Comparison of ENCODE assay signal across 8 cellular contexts in genomic region chr12:1661553-1662335, GRCh38. TPM values are rescaled to one million over a fixed set of nuclear protein-coding genes. Genes with fewer than 3 reads are reported as not detected.
DNase-seq lines count a peak whose midpoint lies in the region; FAIRE-seq and TF ChIP-seq lines count a peak whose summit lies in the region.

No MANE protein-coding gene starts in this region.

- H3K4me2 ChIP-seq in astrocyte (ENCODE audit: low read length) = peak overlapping the region; percentile 86
- H3K4me2 ChIP-seq in hepatocyte = peak overlapping the region; percentile 76

- H3K4me1 Mint-ChIP-seq in HFFc6 (ENCODE audit: low read depth) (peaks cover 23% of the 10 kb centered on the region), astrocyte (ENCODE audit: low read depth, unreplicated experiment) (no peaks in the 10 kb centered on the region)

- H4K20me1 ChIP-seq in astrocyte (ENCODE audit: insufficient read depth, low read length) (no peaks in the 10 kb centered on the region), hepatocyte (ENCODE audit: insufficient read depth, poor library complexity, severe bottlenecking) (no peaks in the 10 kb centered on the region)

- H3K9me3 ChIP-seq in ES-I3 (ENCODE audit: control insufficient read depth, insufficient read depth, low read length) = no peaks in the 10 kb centered on the region
- no peaks in the 10 kb centered on the region for H3K9me3 ChIP-seq in astrocyte (ENCODE audit: insufficient read depth, low read depth, low read length)
- H3K9me3 ChIP-seq in hepatocyte (ENCODE audit: low read depth) = no peaks in the 10 kb centered on the region
- H3K9me3 ChIP-seq in vagina = no peaks in the 10 kb centered on the region

- H2AFZ ChIP-seq in astrocyte (ENCODE audit: low read depth, low read length) = peak overlapping the region; percentile 78
- no peak overlapping the region for H2AFZ ChIP-seq in hepatocyte

- WGBS in hepatocyte (ENCODE audit: low lambda C conversion rate, missing lambda C conversion rate) = 0% methylated on average over 17 of the region's 69 CpGs

- peaks cover 5% of the 10 kb centered on the region; the same call in 1 of the 2 replicates for H3K4me1 ChIP-seq in ES-I3 (ENCODE audit: insufficient read depth, low read length)
- H3K4me1 ChIP-seq in astrocyte (ENCODE audit: insufficient read depth, low read length) = no peaks in the 10 kb centered on the region
- peaks cover 18% of the 10 kb centered on the region for H3K4me1 ChIP-seq in hepatocyte (ENCODE audit: insufficient read depth)
- H3K4me1 ChIP-seq in vagina = peaks cover 28% of the 10 kb centered on the region

- H3K27me3 ChIP-seq in astrocyte (ENCODE audit: insufficient read depth, low read length) (no peaks in the 10 kb centered on the region), hepatocyte (no peaks in the 10 kb centered on the region), vagina (no peaks in the 10 kb centered on the region)

- peak in 1 of 2 donors; percentile 35 for TF ChIP-seq POLR2A in vagina (IDR thresholded peaks at IDR 0.05)

- H3K9me3 Mint-ChIP-seq in HFFc6 (no peaks in the 10 kb centered on the region; the same call in 1 of the 2 replicates), astrocyte (ENCODE audit: unreplicated experiment) (peaks cover 5% of the 10 kb centered on the region)

- H3K9me2 ChIP-seq in hepatocyte (replicated peaks; ENCODE audit: insufficient read depth) = no peaks in the 10 kb centered on the region

- peak overlapping the region; percentile 73 for H3K27ac Mint-ChIP-seq in HFFc6
- H3K27ac Mint-ChIP-seq in astrocyte (ENCODE audit: unreplicated experiment) = no peak overlapping the region

- H3K27me3 Mint-ChIP-seq in HFFc6 (ENCODE audit: insufficient read depth) = peaks cover 15% of the 10 kb centered on the region
- peaks cover 5% of the 10 kb centered on the region for H3K27me3 Mint-ChIP-seq in astrocyte (ENCODE audit: low read depth, unreplicated experiment)

- H3K36me3 Mint-ChIP-seq in HFFc6 (ENCODE audit: low read depth) (peaks cover 4% of the 10 kb centered on the region; the same call in 1 of the 2 replicates), astrocyte (ENCODE audit: low read depth, unreplicated experiment) (peaks cover 3% of the 10 kb centered on the region)

- no peak for FAIRE-seq in astrocyte (lab: Jason Lieb, UNC)

- H3K4me3 ChIP-seq in astrocyte (ENCODE audit: insufficient read depth, low read depth, low read length) (peak overlapping the region; percentile 50), hepatocyte (peak overlapping the region; percentile 38), vagina (peak overlapping the region; percentile 48 to 61)

- H3K36me3 ChIP-seq in ES-I3 (ENCODE audit: insufficient read depth, low read length) (no peaks in the 10 kb centered on the region), astrocyte (ENCODE audit: insufficient read depth, low read length) (no peaks in the 10 kb centered on the region), hepatocyte (replicated peaks; ENCODE audit: insufficient read depth, low read depth) (no peaks in the 10 kb centered on the region), vagina (no peaks in the 10 kb centered on the region)

- DNase-seq in HFFc6 (peak; percentile 95), NCI-H146 treated with DMSO at 0.1 percent for 48 hours (lab: John Stamatoyannopoulos, UW; ENCODE audit: unreplicated experiment) (peak; percentile 72), T-helper 22 cell (ENCODE audit: low read depth) (peak; percentile 76), astrocyte (ENCODE audit: low read depth) (peak; percentile 58), hepatocyte (ENCODE audit: low spot score) (peak; percentile 96), renal cortical epithelial cell (ENCODE audit: low read depth) (peak; percentile 75), vagina (ENCODE audit: extremely low spot score in 2 of 2) (no peak)

- intact Hi-C loops in vagina (cut with DNase I) = loop anchor here (10.0 kb wide), 1 partner anchor 273 kb away; no protein-coding TSS in a partner anchor

- H3K4me3 Mint-ChIP-seq in HFFc6 (peak overlapping the region; percentile 80), astrocyte (ENCODE audit: unreplicated experiment) (peak overlapping the region; percentile 60)

- H3K27ac ChIP-seq in astrocyte (ENCODE audit: low read depth, low read length) (no peak overlapping the region), hepatocyte (peak overlapping the region; percentile 90), vagina (peak overlapping the region; percentile 97)

- H3K9ac ChIP-seq in ES-I3 (ENCODE audit: low read depth, low read length) (peak overlapping the region; percentile 69; the same call in 1 of the 2 replicates), astrocyte (ENCODE audit: low read length) (peak overlapping the region; percentile 27)

- TF ChIP-seq CTCF in HFFc6 (IDR thresholded peaks at IDR 0.05) (no peak), astrocyte (IDR thresholded peaks at IDR 0.05; ENCODE audit: insufficient read depth, low read depth, low read length) (no peak), hepatocyte (IDR thresholded peaks at IDR 0.05; ENCODE audit: poor library complexity) (no peak), vagina (IDR thresholded peaks at IDR 0.05) (no peak)

- H3K79me2 ChIP-seq in astrocyte (ENCODE audit: insufficient read depth, low read length) (no peaks in the 10 kb centered on the region), hepatocyte (no peaks in the 10 kb centered on the region)

RNA-seq across cellular contexts. Expression of gene ADIPOR2, which starts 29.1 kb away (rescaled TPM):
- total RNA-seq in HFFc6 (2021; fragmentation: NEBNext Ultra II Directional; extraction: Animal tissue kit (Norgen Biotek cat#: 25700)) = 10 to 100 TPM; 38.9 to 50.1 (median 44.9) TPM
- total RNA-seq in astrocyte (52.8 and 56.6 TPM in 2 replicates), hepatocyte (47.3 and 50.7 TPM in 2 replicates), renal cortical epithelial cell (32.1 and 47.1 TPM in 2 replicates), vagina (54.0 TPM)
- polyA plus RNA-seq in hepatocyte = 10.4 and 12.4 TPM in 2 replicates

RNA-seq across cellular contexts. Expression of gene WNT5B, which starts 32.7 kb away (rescaled TPM):
- 100 to 1,000 TPM; 191 to 289 (median 200) TPM for total RNA-seq in HFFc6 (2021; fragmentation: NEBNext Ultra II Directional; extraction: Animal tissue kit (Norgen Biotek cat#: 25700))
- total RNA-seq in astrocyte (110 TPM in 2 replicates), hepatocyte (16.6 and 19.9 TPM in 2 replicates), renal cortical epithelial cell (11.0 and 102 TPM in 2 replicates), vagina (7.6 TPM)
- 35.3 and 46.7 TPM in 2 replicates for polyA plus RNA-seq in hepatocyte

Comparison
In these comparisons a context has a peak if more than half of its experiments do, and no peak if none do; other contexts are left out.
1. DNase-seq: peak in HFFc6 (single experiment), NCI-H146 treated with DMSO at 0.1 percent for 48 hours (single experiment), T-helper 22 cell (single experiment), astrocyte (single experiment), hepatocyte (single experiment) and renal cortical epithelial cell (single experiment); none in vagina (0 of 2).
2. Peak in every context shown above with its lines, with median percentiles within 50 percentile points of each other: H3K4me3 ChIP-seq.